ENCODE assay signal across 26 cellular contexts in the genomic region with DNA sequence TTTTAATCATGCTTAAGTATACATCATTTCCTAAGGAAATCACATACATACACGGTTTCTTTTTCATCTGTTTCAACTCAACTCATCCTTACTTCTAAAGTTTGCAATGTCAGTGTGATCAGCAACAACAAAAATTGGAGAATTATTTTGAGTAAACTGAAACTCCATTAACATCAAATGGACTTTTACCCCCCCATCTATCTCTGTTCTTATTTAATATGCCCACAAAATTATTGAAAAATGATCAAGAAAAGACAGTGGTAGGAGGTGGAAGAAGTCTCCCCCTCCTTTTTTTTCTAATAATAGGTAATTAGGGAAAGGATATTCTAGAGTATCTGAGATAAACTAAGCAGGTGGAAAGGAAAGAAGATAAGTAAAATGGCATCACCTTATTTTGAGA.
"Had no signal": no experiment of that assay in that cellular context is flagged by ENCODE, and none has a peak within 500 bp of the region (broad histone marks: within the 10 kb centered on the region; RNA-seq: fewer than 3 reads in every experiment).

No MANE protein-coding gene starts in this region.

- H3K36me3 ChIP-seq: stomach, suprapubic skin, thoracic aorta, thyroid gland, tibial artery, tibial nerve, transverse colon, upper lobe of left lung, upper lobe of right lung, uterus, vagina had no signal

- H3K27ac ChIP-seq: stomach, suprapubic skin, testis, thoracic aorta, thyroid gland, tibial artery, tibial nerve, transverse colon, upper lobe of left lung, upper lobe of right lung, uterus, vagina had no signal

- H3K9me3 ChIP-seq: stomach, suprapubic skin, testis, thoracic aorta, thyroid gland, tibial artery, tibial nerve, transverse colon, upper lobe of left lung, upper lobe of right lung, uterus, vagina had no signal

- H3K27me3 ChIP-seq: stomach, suprapubic skin, testis, thyroid gland, tibial artery, tibial nerve, transverse colon, upper lobe of left lung, upper lobe of right lung, uterus, vagina had no signal

- DNase-seq: stimulated activated CD4-positive, alpha-beta T cell treated with anti-CD3 and anti-CD28 coated beads, Interleukin-2, amount 100 ng/mL, for 48 hours; stimulated activated CD4-positive, alpha-beta T cell treated with anti-CD3 and anti-CD28 coated beads, Interleukin-4, amount 100 ng/mL, for 1 hour; stimulated activated CD4-positive, alpha-beta T cell treated with anti-CD3 and anti-CD28 coated beads, Interleukin-4, amount 100 ng/mL, for 24 hours; stimulated activated CD4-positive, alpha-beta T cell treated with anti-CD3 and anti-CD28 coated beads, Interleukin-4, amount 100 ng/mL, for 4 hours; stimulated activated CD8-positive, alpha-beta memory T cell treated with anti-CD3 and anti-CD28 coated beads, Interleukin-4, amount 100 ng/mL, for 48 hours; stimulated activated naive B cell treated with anti-CD40 and anti-IgM and Interleukin-4, amounts not matched to agents 10 μg/mL and 1 μg/mL and 100 μg/mL, for 72 hours; stimulated activated naive CD4-positive, alpha-beta T cell; stimulated activated naive CD4-positive, alpha-beta T cell treated with Interleukin-2 at 50 U/mL for 16 hours; stimulated activated naive CD8-positive, alpha-beta T cell treated with anti-CD3 and anti-CD28 coated beads, Interleukin-15, amount 100 ng/mL, for 72 hours; stimulated activated naive CD8-positive, alpha-beta T cell treated with anti-CD3 and anti-CD28 coated beads, Interleukin-15, Interleukin-2, amounts not matched to agents 100 U/mL and 50 U/mL, for 24 hours; stomach; substantia nigra; testis; thyroid gland; tibial artery; transverse colon; upper lobe of left lung; upper lobe of right lung; uterus had no signal

- ATAC-seq: stimulated activated effector memory CD8-positive, alpha-beta T cell treated with anti-CD3 and anti-CD28 coated beads, Interleukin-12 subunit alpha, Interleukin-12 subunit beta, amount 100 ng/mL, for 72 hours; stimulated activated memory B cell treated with anti-CD40 and anti-IgM and Interleukin-4, amounts not matched to agents 10 μg/mL and 1 μg/mL and 100 μg/mL, for 72 hours; stimulated activated naive B cell treated with anti-CD40 and anti-IgM and Interleukin-4, amounts not matched to agents 10 μg/mL and 1 μg/mL and 100 μg/mL, for 72 hours; stimulated activated naive CD8-positive, alpha-beta T cell treated with anti-CD3 and anti-CD28 coated beads, Interleukin-15, amount 100 ng/mL, for 72 hours; stimulated activated naive CD8-positive, alpha-beta T cell treated with anti-CD3 and anti-CD28 coated beads, Interleukin-15, Interleukin-2, amounts not matched to agents 100 U/mL and 50 U/mL, for 24 hours; upper lobe of right lung had no signal

- H3K4me3 ChIP-seq: stomach, suprapubic skin, testis, thoracic aorta, thyroid gland, tibial artery, tibial nerve, transverse colon, upper lobe of left lung, upper lobe of right lung, uterus, vagina had no signal

- H3K4me1 ChIP-seq: stomach, testis, thyroid gland, tibial artery, tibial nerve, upper lobe of right lung, uterus, vagina had no signal

- FAIRE-seq: urothelium cell line had no signal
